ENCODE assay signal across 8 cellular contexts in genomic region chr9:88387035-88387732, GRCh38. TPM values are rescaled to one million over a fixed set of nuclear protein-coding genes. Genes with fewer than 3 reads are reported as not detected.
DNase-seq lines count a peak whose midpoint lies in the region; ATAC-seq lines count a peak whose summit lies in the region.

No MANE protein-coding gene starts in this region.

- no peaks in the 10 kb centered on the region for H3K9me3 Mint-ChIP-seq in effector memory CD8-positive, alpha-beta T cell

- peak overlapping the region; percentile 89 to 99 for H3K18ac ChIP-seq in mesenchymal stem cell (ENCODE audit: low read depth in 1 of 2, low read length in 2 of 2)

- no peaks in the 10 kb centered on the region for H3K27me3 ChIP-seq in SJSA1 (replicated peaks)
- H3K27me3 ChIP-seq in mesenchymal stem cell (ENCODE audit: control insufficient read depth in 1 of 2, insufficient read depth in 1 of 2, low read length in 2 of 2): no peaks in the 10 kb centered on the region

- peak overlapping the region; percentile 88 to 95 for H3K4me3 Mint-ChIP-seq in effector memory CD8-positive, alpha-beta T cell

- H3K4me1 Mint-ChIP-seq in effector memory CD8-positive, alpha-beta T cell (ENCODE audit: low read depth in 2 of 2): peaks cover 8 to 17% of the 10 kb centered on the region in 2 donors

- DNase-seq in Ammon's horn (ENCODE audit: low spot score) (peak; percentile 57), H4 (ENCODE audit: low spot score) (peak; percentile 13), SJSA1 (ENCODE audit: low read depth in 1 of 2, low spot score in 2 of 2) (peak; percentile 45 to 54), mesenchymal stem cell (peak; percentile 73), superior temporal gyrus (ENCODE audit: extremely low spot score) (peak; percentile 63), NCI-H524 treated with DMSO at 0.1 percent for 48 hours (lab: John Stamatoyannopoulos, UW) (no peak)
- no peak for DNase-seq in effector memory CD8-positive, alpha-beta T cell

- H3K27ac ChIP-seq in SJSA1: peak overlapping the region; percentile 94
- H3K27ac ChIP-seq in mesenchymal stem cell (ENCODE audit: low read length, poor library complexity, severe bottlenecking): peak overlapping the region; percentile 80

- peak overlapping the region; percentile 74 for H4K8ac ChIP-seq in mesenchymal stem cell (ENCODE audit: low read length)

- H3K27ac Mint-ChIP-seq in effector memory CD8-positive, alpha-beta T cell: peak overlapping the region; percentile 93 to 96

- peak overlapping the region; percentile 92 for H3K9ac ChIP-seq in mesenchymal stem cell (ENCODE audit: low read length)

- H2BK5ac ChIP-seq in mesenchymal stem cell (ENCODE audit: low read depth, low read length, poor library complexity, severe bottlenecking): peak overlapping the region; percentile 15

- H3K23ac ChIP-seq in mesenchymal stem cell (ENCODE audit: low read length in 2 of 2): no peak overlapping the region

- H3K79me1 ChIP-seq in mesenchymal stem cell (replicated peaks; ENCODE audit: low read length, poor library complexity, severe bottlenecking): peaks cover 13% of the 10 kb centered on the region

- H3K36me3 Mint-ChIP-seq in effector memory CD8-positive, alpha-beta T cell (ENCODE audit: insufficient read depth): peaks cover 20% of the 10 kb centered on the region

- peak overlapping the region; percentile 14 for H2AK5ac ChIP-seq in mesenchymal stem cell (ENCODE audit: low read length, severe bottlenecking)

- peaks cover 25% of the 10 kb centered on the region for H3K4me1 ChIP-seq in SJSA1 (replicated peaks)
- peaks cover 7% of the 10 kb centered on the region for H3K4me1 ChIP-seq in mesenchymal stem cell (ENCODE audit: control insufficient read depth, insufficient read depth, low read depth, low read length)

- H2BK12ac ChIP-seq in mesenchymal stem cell (ENCODE audit: low read length in 2 of 2): peak overlapping the region in 1 of 2 experiments; percentile 54

- H3K4ac ChIP-seq in mesenchymal stem cell (ENCODE audit: low read depth in 1 of 2, low read length in 2 of 2): peak overlapping the region; percentile 91 to 98

- H3K27me3 Mint-ChIP-seq in effector memory CD8-positive, alpha-beta T cell: no peaks in the 10 kb centered on the region

- ATAC-seq in effector memory CD8-positive, alpha-beta T cell (replicated peaks): no peak
- no peak for ATAC-seq in GM18867 (IDR thresholded peaks at IDR 0.05; ENCODE audit: unreplicated experiment)

- peak overlapping the region; percentile 97 for H2BK120ac ChIP-seq in mesenchymal stem cell (ENCODE audit: low read depth, low read length)

- H3K14ac ChIP-seq in mesenchymal stem cell (ENCODE audit: low read length in 2 of 2): no peak overlapping the region

- peak overlapping the region; percentile 96 for H2BK15ac ChIP-seq in mesenchymal stem cell (ENCODE audit: low read depth, poor library complexity, severe bottlenecking)

- H3K4me2 ChIP-seq in mesenchymal stem cell (ENCODE audit: low read length, poor library complexity, severe bottlenecking): peak overlapping the region; percentile 94

- H4K91ac ChIP-seq in mesenchymal stem cell (ENCODE audit: low read length): peak overlapping the region; percentile 79

- H3K9me3 ChIP-seq in SJSA1 (replicated peaks) (no peaks in the 10 kb centered on the region), mesenchymal stem cell (ENCODE audit: control insufficient read depth, low read length) (no peaks in the 10 kb centered on the region)

- 23% methylated on average over 16 of the region's 19 CpGs for WGBS in mesenchymal stem cell

- H2AFZ ChIP-seq in mesenchymal stem cell (ENCODE audit: low read depth, low read length): peak overlapping the region; percentile 51

- peak overlapping the region; percentile 98 for H3K4me3 ChIP-seq in SJSA1
- peak overlapping the region; percentile 83 to 97 for H3K4me3 ChIP-seq in mesenchymal stem cell (ENCODE audit: insufficient read depth in 1 of 2, low read depth in 1 of 2, low read length in 2 of 2)

- H3K36me3 ChIP-seq in SJSA1: peaks cover 39% of the 10 kb centered on the region
- no peaks in the 10 kb centered on the region for H3K36me3 ChIP-seq in mesenchymal stem cell (ENCODE audit: control insufficient read depth in 1 of 2, insufficient read depth in 2 of 2, low read depth in 1 of 2, low read length in 2 of 2)

RNA-seq across cellular contexts. Expression of gene SPIN1, which starts 1.1 kb away (rescaled TPM):
- 63.5 and 64.4 TPM in 2 replicates for total RNA-seq in H4 (2014; rRNA removed; shearing (Covaris generic))
- 91.1 and 105 TPM in 2 replicates for total RNA-seq in SJSA1 (2014; rRNA removed; shearing (Covaris generic))
- polyA plus RNA-seq in mesenchymal stem cell (2013, experiment 1 of 2): 51.2 TPM
- polyA plus RNA-seq in mesenchymal stem cell (2013, experiment 2 of 2): 54.0 TPM

Comparison
In these comparisons a context has a peak if more than half of its experiments do, and no peak if none do; other contexts are left out.
1. DNase-seq: peak in Ammon's horn (single experiment), H4 (single experiment), SJSA1 (2 of 2), mesenchymal stem cell (single experiment) and superior temporal gyrus (single experiment); none in effector memory CD8-positive, alpha-beta T cell (0 of 3) and NCI-H524 treated with DMSO at 0.1 percent for 48 hours (single experiment).